24 cellular contexts compared by ENCODE assay signal in the genomic region with DNA sequence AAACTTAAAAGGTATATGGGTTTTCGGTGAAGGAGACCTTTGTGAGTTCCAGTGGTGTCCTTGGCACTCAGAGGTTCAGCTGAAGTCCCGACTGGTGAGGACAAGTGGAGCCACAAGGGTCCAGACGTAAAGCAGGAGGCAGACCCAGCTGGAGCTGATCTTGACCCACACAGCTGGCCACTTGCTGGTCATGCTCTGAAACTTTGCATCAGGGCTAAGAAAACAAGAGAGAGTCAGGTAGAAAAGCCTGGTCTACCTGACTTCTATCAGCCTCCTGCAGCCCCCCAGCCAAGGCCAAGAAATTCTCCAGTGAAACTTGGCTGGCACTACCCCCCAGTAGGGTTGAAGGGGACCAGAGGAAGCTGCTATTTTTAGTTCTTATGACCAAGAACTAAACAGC. TPM values are rescaled to one million over a fixed set of nuclear protein-coding genes. Genes with fewer than 3 reads are reported as not detected.
DNase-seq lines count a peak whose midpoint lies in the region; ATAC-seq and TF ChIP-seq lines count a peak whose summit lies in the region.
"Had no signal": no experiment of that assay in that cellular context is flagged by ENCODE, and none has a peak within 500 bp of the region (broad histone marks: within the 10 kb centered on the region; RNA-seq: fewer than 3 reads in every experiment).

No MANE protein-coding gene starts in this region.

- H3K36me3 Mint-ChIP-seq in activated T-cell treated with anti-CD3 and anti-CD28 coated beads, Interleukin-2, amount 50 U/mL, for 24 hours (ENCODE audit: low read depth) = peaks cover 93% of the 10 kb centered on the region
- peaks cover 27 to 44% of the 10 kb centered on the region in 2 donors for H3K36me3 Mint-ChIP-seq in activated T-cell treated with anti-CD3 and anti-CD28 coated beads, Interleukin-2, amount 50 U/mL, for 72 hours (ENCODE audit: insufficient read depth in 2 of 2)
- H3K36me3 Mint-ChIP-seq in progenitor cell of endocrine pancreas (ENCODE audit: insufficient read depth) (peaks cover 30% of the 10 kb centered on the region), GM23338 (ENCODE audit: low read depth) (peaks cover 37% of the 10 kb centered on the region)

- H3K27ac ChIP-seq in ACC112 (ENCODE audit: low read depth, low read length) (peak overlapping the region; percentile 84; the same call in 1 of the 2 replicates), PC-9 (no peak overlapping the region), GM23338 (ENCODE audit: low read depth) (no peak overlapping the region)
- H3K27ac ChIP-seq: 22Rv1 had no signal

- POLR2A ChIA-PET in PC-9 (lab: Charles Lee; ENCODE audit: unreplicated experiment) = interaction anchor here (0.7 kb wide), 1 partner anchor 687 kb away, joined by 3 read pairs; no protein-coding TSS in a partner anchor

- H3K4me1 ChIP-seq in ACC112 (ENCODE audit: control insufficient read depth, insufficient read depth, low read length, unreplicated experiment) (peaks cover 39% of the 10 kb centered on the region), PC-9 (replicated peaks; ENCODE audit: insufficient read depth) (peaks cover 29% of the 10 kb centered on the region), GM23338 (ENCODE audit: insufficient read depth) (no peaks in the 10 kb centered on the region)

- H4K20me1 ChIP-seq in PC-9 (ENCODE audit: insufficient read depth) (no peaks in the 10 kb centered on the region), GM23338 (replicated peaks; ENCODE audit: insufficient read depth) (no peaks in the 10 kb centered on the region; the same call in 1 of the 2 replicates)

- H3K27ac Mint-ChIP-seq in activated T-cell treated with anti-CD3 and anti-CD28 coated beads, Interleukin-2, amount 50 U/mL, for 24 hours = peak overlapping the region; percentile 39
- no peak overlapping the region for H3K27ac Mint-ChIP-seq in activated T-cell treated with anti-CD3 and anti-CD28 coated beads, Interleukin-2, amount 50 U/mL, for 72 hours
- H3K27ac Mint-ChIP-seq in progenitor cell of endocrine pancreas (peak overlapping the region; percentile 34), GM23338 (no peak overlapping the region)
- H3K27ac Mint-ChIP-seq: CD8-positive, alpha-beta T cell had no signal

- intact Hi-C loops in left ventricle myocardium superior (cut with micrococcal nuclease) (no loop called here), PC-9 (cut with micrococcal nuclease; ENCODE audit: unreplicated experiment) (no loop called here)

- no peak for TF ChIP-seq CTCF in progenitor cell of endocrine pancreas (IDR thresholded peaks at IDR 0.05; ENCODE audit: unreplicated experiment)
- no peak for TF ChIP-seq CTCF in PC-9 (conservative IDR thresholded peaks at IDR 0.05)
- TF ChIP-seq CTCF in GM23338 (conservative IDR thresholded peaks at IDR 0.05; ENCODE audit: low read depth in 2 of 2) = no peak

- H3K27me3 ChIP-seq in ACC112 (ENCODE audit: insufficient read depth, low read length) (no peaks in the 10 kb centered on the region), PC-9 (ENCODE audit: insufficient read depth, low read depth) (no peaks in the 10 kb centered on the region), GM23338 (ENCODE audit: insufficient read depth) (no peaks in the 10 kb centered on the region)

- CTCF ChIA-PET in PC-9 (lab: Charles Lee) = no interaction called here

- no peaks in the 10 kb centered on the region for H3K27me3 Mint-ChIP-seq in activated T-cell treated with anti-CD3 and anti-CD28 coated beads, Interleukin-2, amount 50 U/mL, for 24 hours
- no peaks in the 10 kb centered on the region for H3K27me3 Mint-ChIP-seq in activated T-cell treated with anti-CD3 and anti-CD28 coated beads, Interleukin-2, amount 50 U/mL, for 72 hours (ENCODE audit: low read depth)
- no peaks in the 10 kb centered on the region for H3K27me3 Mint-ChIP-seq in progenitor cell of endocrine pancreas
- H3K27me3 Mint-ChIP-seq in GM23338 (ENCODE audit: insufficient read depth, low read depth, poor library complexity) = no peaks in the 10 kb centered on the region

- H3K36me3 ChIP-seq in ACC112 (ENCODE audit: insufficient read depth, low read length) = peaks cover 43% of the 10 kb centered on the region
- H3K36me3 ChIP-seq in PC-9 (ENCODE audit: low read depth) = peaks cover 62% of the 10 kb centered on the region
- peaks cover 30% of the 10 kb centered on the region for H3K36me3 ChIP-seq in GM23338 (ENCODE audit: insufficient read depth)

- ATAC-seq in activated T-cell treated with anti-CD3 and anti-CD28 coated beads, Interleukin-2, amount 50 U/mL, for 72 hours (replicated peaks in 1 of 2) = no peak
- peak; percentile 38 for ATAC-seq in left ventricle myocardium superior
- ATAC-seq in GM23338 = no peak
- ATAC-seq: CD8-positive, alpha-beta T cell; GM12878; HCT116 had no signal

- H3K9me3 ChIP-seq in PC-9 (ENCODE audit: insufficient read depth, low read depth) = no peaks in the 10 kb centered on the region

- H3K9me2 ChIP-seq in PC-9 (ENCODE audit: insufficient read depth) = no peaks in the 10 kb centered on the region
- no peaks in the 10 kb centered on the region for H3K9me2 ChIP-seq in GM23338 (ENCODE audit: insufficient read depth)

- peaks cover 30% of the 10 kb centered on the region for H3F3A ChIP-seq in PC-9 (ENCODE audit: insufficient read depth, low read depth)
- no peaks in the 10 kb centered on the region for H3F3A ChIP-seq in GM23338 (replicated peaks; ENCODE audit: low read depth)

- H2AFZ ChIP-seq in ACC112 (ENCODE audit: low read length, unreplicated experiment) (no peak overlapping the region), PC-9 (no peak overlapping the region), GM23338 (no peak overlapping the region)

- no peak overlapping the region for H3K4me2 ChIP-seq in PC-9
- H3K4me2 ChIP-seq in GM23338 = no peak overlapping the region

- H3K9me3 Mint-ChIP-seq in activated T-cell treated with anti-CD3 and anti-CD28 coated beads, Interleukin-2, amount 50 U/mL, for 24 hours = no peaks in the 10 kb centered on the region
- no peaks in the 10 kb centered on the region for H3K9me3 Mint-ChIP-seq in activated T-cell treated with anti-CD3 and anti-CD28 coated beads, Interleukin-2, amount 50 U/mL, for 72 hours
- H3K9me3 Mint-ChIP-seq in progenitor cell of endocrine pancreas (ENCODE audit: low read depth) (no peaks in the 10 kb centered on the region), GM23338 (no peaks in the 10 kb centered on the region)
- H3K9me3 Mint-ChIP-seq: CD8-positive, alpha-beta T cell had no signal

- H3K79me2 ChIP-seq in ACC112 (ENCODE audit: control insufficient read depth, insufficient read depth, low read length, unreplicated experiment) = no peaks in the 10 kb centered on the region
- H3K79me2 ChIP-seq in PC-9 (ENCODE audit: low read depth) = no peaks in the 10 kb centered on the region
- H3K79me2 ChIP-seq in GM23338 (replicated peaks; ENCODE audit: insufficient read depth) = no peaks in the 10 kb centered on the region

- H3K4me1 Mint-ChIP-seq in activated T-cell treated with anti-CD3 and anti-CD28 coated beads, Interleukin-2, amount 50 U/mL, for 24 hours (ENCODE audit: low read depth) = peaks cover 30% of the 10 kb centered on the region
- H3K4me1 Mint-ChIP-seq in activated T-cell treated with anti-CD3 and anti-CD28 coated beads, Interleukin-2, amount 50 U/mL, for 72 hours (ENCODE audit: low read depth) = peaks cover 35% of the 10 kb centered on the region
- no peaks in the 10 kb centered on the region for H3K4me1 Mint-ChIP-seq in progenitor cell of endocrine pancreas (ENCODE audit: low read depth)
- H3K4me1 Mint-ChIP-seq in GM23338 = no peaks in the 10 kb centered on the region

- no TSS peak for BruUV-seq in PC-9 (replicated peaks; lab: Mats Ljungman, UMichigan)

- no peak for DNase-seq in activated T-cell treated with anti-CD3 and anti-CD28 coated beads, Interleukin-2, amount 50 U/mL, for 24 hours
- DNase-seq in activated T-cell treated with anti-CD3 and anti-CD28 coated beads, Interleukin-2, amount 50 U/mL, for 72 hours = no peak
- DNase-seq in left ventricle myocardium superior (no peak), progenitor cell of endocrine pancreas (ENCODE audit: low spot score, unreplicated experiment) (no peak), NCI-H2227 (lab: John Stamatoyannopoulos, UW; ENCODE audit: unreplicated experiment) (no peak), PC-9 (no peak), GM23338 (ENCODE audit: low spot score) (no peak)
- DNase-seq: AML-193; C1 segment of cervical spinal cord; CD8-positive, alpha-beta T cell; DND-41; Karpas-422; MV-4-11; NCI-H1105 treated with DMSO at 0.1 percent for 48 hours; NCI-H1694; NCI-H2081 treated with DMSO at 0.1 percent for 48 hours; NCI-H2171 treated with DMSO at 0.1 percent for 48 hours; NCI-H446; OCI-M1; SHP77 treated with DMSO at 0.1 percent for 48 hours had no signal

- H3K4me3 Mint-ChIP-seq in activated T-cell treated with anti-CD3 and anti-CD28 coated beads, Interleukin-2, amount 50 U/mL, for 24 hours = no peak overlapping the region
- H3K4me3 Mint-ChIP-seq in activated T-cell treated with anti-CD3 and anti-CD28 coated beads, Interleukin-2, amount 50 U/mL, for 72 hours = no peak overlapping the region
- H3K4me3 Mint-ChIP-seq in progenitor cell of endocrine pancreas (ENCODE audit: low read depth) = no peak overlapping the region
- H3K4me3 Mint-ChIP-seq in GM23338 = no peak overlapping the region
- H3K4me3 Mint-ChIP-seq: CD8-positive, alpha-beta T cell had no signal

- H3K4me3 ChIP-seq in ACC112 (ENCODE audit: low read depth, low read length) = no peak overlapping the region
- H3K4me3 ChIP-seq in PC-9 = no peak overlapping the region
- no peak overlapping the region for H3K4me3 ChIP-seq in GM23338
- H3K4me3 ChIP-seq: GM12878 had no signal

RNA-seq across cellular contexts. Expression of a gene that starts 21.6 kb away (rescaled TPM):
- 10 to 100 TPM; 85.6 to 100.0 TPM for total RNA-seq in activated T-cell treated with anti-CD3 and anti-CD28 coated beads, Interleukin-2, amount 50 U/mL, for 72 hours
- total RNA-seq in left ventricle myocardium superior = 89.9 TPM
- 36.8 and 41.5 TPM in 2 replicates for total RNA-seq in progenitor cell of endocrine pancreas
- total RNA-seq in PC-9 (2021) = 76.0 and 110 TPM in 2 replicates
- total RNA-seq in GM23338 (2014; rRNA removed; shearing (Covaris generic)) = 25.4 and 33.0 TPM in 2 replicates
- polyA plus RNA-seq in GM23338 (2016; fragmentation: Nextera tagmentation; extraction: Ambion mirVana) = 18.1 and 18.6 TPM in 2 replicates

RNA-seq across cellular contexts. Expression of a gene that starts 24.5 kb away (rescaled TPM):
- 10 to 100 TPM; 15.9 to 21.0 TPM for total RNA-seq in activated T-cell treated with anti-CD3 and anti-CD28 coated beads, Interleukin-2, amount 50 U/mL, for 72 hours
- 4.1 TPM for total RNA-seq in left ventricle myocardium superior
- total RNA-seq in progenitor cell of endocrine pancreas = 23.8 and 25.2 TPM in 2 replicates
- 28.5 and 31.3 TPM in 2 replicates for total RNA-seq in PC-9 (2021)
- 10.2 TPM in 2 replicates for total RNA-seq in GM23338 (2014; rRNA removed; shearing (Covaris generic))
- polyA plus RNA-seq in GM23338 (2016; fragmentation: Nextera tagmentation; extraction: Ambion mirVana) = 3.5 and 3.7 TPM in 2 replicates

Comparison
In these comparisons a context has a peak if more than half of its experiments do, and no peak if none do; other contexts are left out.
1. H3K27ac Mint-ChIP-seq: peak in activated T-cell treated with anti-CD3 and anti-CD28 coated beads, Interleukin-2, amount 50 U/mL, for 24 hours (single experiment) and progenitor cell of endocrine pancreas (single experiment); none in activated T-cell treated with anti-CD3 and anti-CD28 coated beads, Interleukin-2, amount 50 U/mL, for 72 hours (single experiment) and GM23338 (single experiment).